3 cellular contexts compared by ENCODE assay signal in genomic region chr22:45978275-45978713, GRCh38.
TF ChIP-seq lines count a peak whose summit lies in the region.

No MANE protein-coding gene starts in this region.

TF ChIP-seq in SK-N-SH, 30 proteins besides CTCF, POLR2A, EP300 and RAD21 (continues in another document):
- TF ChIP-seq RFX5 (IDR thresholded peaks at IDR 0.05; ENCODE audit: low read length) (no peak), NFIC (IDR thresholded peaks at IDR 0.05; ENCODE audit: borderline replicate concordance) (no peak), IRF3 (IDR thresholded peaks at IDR 0.05; ENCODE audit: low read depth, low read length) (no peak), MXI1 (IDR thresholded peaks at IDR 0.05; ENCODE audit: low read depth, low read length) (no peak), EZH2phosphoT487 (IDR thresholded peaks at IDR 0.05; ENCODE audit: borderline replicate concordance, low read depth) (no peak), REST (IDR thresholded peaks at IDR 0.05; ENCODE audit: low read depth, low read length) (no peak), TAF1 (IDR thresholded peaks at IDR 0.05; ENCODE audit: borderline replicate concordance, low read depth, low read length) (no peak), GABPA (IDR thresholded peaks at IDR 0.05; ENCODE audit: low read depth) (no peak), ELF1 (IDR thresholded peaks at IDR 0.05) (no peak), USF2 (IDR thresholded peaks at IDR 0.05; ENCODE audit: borderline replicate concordance, low read depth, low read length) (no peak)

TF ChIP-seq in SK-N-SH treated with all-trans-retinoic acid at 6 μM for 48 hours, 23 proteins besides CTCF, POLR2A, EP300 and RAD21:
- TF ChIP-seq POU6F1 (CRISPR knock-in tag; IDR thresholded peaks at IDR 0.05; ENCODE audit: borderline replicate concordance, low read depth) = no peak
- no peak for TF ChIP-seq SNAI2 (CRISPR knock-in tag; IDR thresholded peaks at IDR 0.05)
- TF ChIP-seq ZFP30 (CRISPR knock-in tag; IDR thresholded peaks at IDR 0.05) = no peak
- TF ChIP-seq GLIS3 (CRISPR knock-in tag; IDR thresholded peaks at IDR 0.05) = no peak
- TF ChIP-seq TSHZ2 (CRISPR knock-in tag; IDR thresholded peaks at IDR 0.05) = no peak
- TF ChIP-seq PATZ1 (CRISPR knock-in tag; IDR thresholded peaks at IDR 0.05; ENCODE audit: borderline replicate concordance) = no peak
- no peak for TF ChIP-seq ZFP3 (CRISPR knock-in tag; IDR thresholded peaks at IDR 0.05)
- TF ChIP-seq TOX (CRISPR knock-in tag; IDR thresholded peaks at IDR 0.05; ENCODE audit: borderline replicate concordance) = no peak
- TF ChIP-seq CSDC2 (CRISPR knock-in tag; IDR thresholded peaks at IDR 0.05) = no peak

TF ChIP-seq in HepG2, 621 proteins besides CTCF, POLR2A, EP300 and RAD21:
- TF ChIP-seq ZNF354B (CRISPR knock-in tag; IDR thresholded peaks at IDR 0.05) = peak; percentile 12; the same call in 1 of the 2 replicates
- TF ChIP-seq ZNF501 (CRISPR knock-in tag; IDR thresholded peaks at IDR 0.05) = no peak
- no peak for TF ChIP-seq KMT2A (CRISPR knock-in tag; IDR thresholded peaks at IDR 0.05)
- no peak for TF ChIP-seq MEF2D (CRISPR knock-in tag; IDR thresholded peaks at IDR 0.05)
- 0 out of 2 replicates have a peak, but pooled peaks have one; percentile 74 for TF ChIP-seq TFDP1 (CRISPR knock-in tag; IDR thresholded peaks at IDR 0.05; ENCODE audit: borderline replicate concordance)
- TF ChIP-seq FOXK2 (IDR thresholded peaks at IDR 0.05) = no peak
- TF ChIP-seq MBD4 (IDR thresholded peaks at IDR 0.05; ENCODE audit: borderline replicate concordance, low read length) = no peak
- no peak for TF ChIP-seq HES4 (CRISPR knock-in tag; IDR thresholded peaks at IDR 0.05; ENCODE audit: borderline replicate concordance)
- TF ChIP-seq ZNF138 (CRISPR knock-in tag; IDR thresholded peaks at IDR 0.05; ENCODE audit: low read depth) = 0 out of 2 replicates have a peak, but pooled peaks have one; percentile 7
- TF ChIP-seq ZNF577 (CRISPR knock-in tag; IDR thresholded peaks at IDR 0.05; ENCODE audit: borderline replicate concordance, low read depth) = no peak
- no peak for TF ChIP-seq PREB (CRISPR knock-in tag; IDR thresholded peaks at IDR 0.05)
- no peak for TF ChIP-seq HNRNPL (IDR thresholded peaks at IDR 0.05; ENCODE audit: low read depth, low read length)
- TF ChIP-seq XBP1 (CRISPR knock-in tag; IDR thresholded peaks at IDR 0.05) = no peak
- TF ChIP-seq ZBTB25 (CRISPR knock-in tag; IDR thresholded peaks at IDR 0.05) = no peak
- no peak for TF ChIP-seq ZNF83 (CRISPR knock-in tag; IDR thresholded peaks at IDR 0.05; ENCODE audit: borderline replicate concordance)
- no peak for TF ChIP-seq MED8 (CRISPR knock-in tag; IDR thresholded peaks at IDR 0.05; ENCODE audit: insufficient replicate concordance)
- TF ChIP-seq ZNF275 (CRISPR knock-in tag; IDR thresholded peaks at IDR 0.05; ENCODE audit: borderline replicate concordance) = no peak
- no peak for TF ChIP-seq DNMT1 (CRISPR knock-in tag; IDR thresholded peaks at IDR 0.05)
- TF ChIP-seq SMAD1 (CRISPR knock-in tag; IDR thresholded peaks at IDR 0.05; ENCODE audit: borderline replicate concordance, low read depth) = 0 out of 2 replicates have a peak, but pooled peaks have one; percentile 12
- no peak for TF ChIP-seq CEBPB (IDR thresholded peaks at IDR 0.05; ENCODE audit: borderline replicate concordance, low read depth, low read length)
- no peak for TF ChIP-seq PRMT3 (CRISPR knock-in tag; IDR thresholded peaks at IDR 0.05; ENCODE audit: borderline replicate concordance, low read depth)
- TF ChIP-seq BRF2 (CRISPR knock-in tag; IDR thresholded peaks at IDR 0.05) = no peak
- no peak for TF ChIP-seq ATM (IDR thresholded peaks at IDR 0.05; ENCODE audit: borderline replicate concordance)
- peak; percentile 16 for TF ChIP-seq ZNF18 (CRISPR knock-in tag; IDR thresholded peaks at IDR 0.05; ENCODE audit: insufficient replicate concordance)
- TF ChIP-seq PHF8 (CRISPR knock-in tag; IDR thresholded peaks at IDR 0.05) = no peak
- TF ChIP-seq ZHX1 (CRISPR knock-in tag; IDR thresholded peaks at IDR 0.05; ENCODE audit: low read depth) = no peak
- TF ChIP-seq BCL3 (CRISPR knock-in tag; IDR thresholded peaks at IDR 0.05) = no peak
- no peak for TF ChIP-seq MTA1 (CRISPR knock-in tag; IDR thresholded peaks at IDR 0.05; ENCODE audit: borderline replicate concordance)
- TF ChIP-seq ZNF891 (CRISPR knock-in tag; IDR thresholded peaks at IDR 0.05) = peak; percentile 62; the same call in 1 of the 2 replicates
- no peak for TF ChIP-seq SNAI1 (CRISPR knock-in tag; IDR thresholded peaks at IDR 0.05; ENCODE audit: borderline replicate concordance)
- no peak for TF ChIP-seq ZHX2 (IDR thresholded peaks at IDR 0.05; ENCODE audit: low read depth)
- no peak for TF ChIP-seq ZHX2 (CRISPR knock-in tag; IDR thresholded peaks at IDR 0.05; ENCODE audit: borderline replicate concordance)
- no peak for TF ChIP-seq ZNF350 (CRISPR knock-in tag; IDR thresholded peaks at IDR 0.05; ENCODE audit: borderline replicate concordance, low read depth)
- no peak for TF ChIP-seq NFYB (CRISPR knock-in tag; IDR thresholded peaks at IDR 0.05)
